ENCODE assay signal across 9 cellular contexts in genomic region chr11:76293189-76293631, GRCh38.
DNase-seq lines count a peak whose midpoint lies in the region; ATAC-seq and TF ChIP-seq lines count a peak whose summit lies in the region.
"Had no signal": no experiment of that assay in that cellular context is flagged by ENCODE, and none has a peak within 500 bp of the region (broad histone marks: within the 10 kb centered on the region; RNA-seq: fewer than 3 reads in every experiment).

No MANE protein-coding gene starts in this region.

- WGBS in SK-N-SH (ENCODE audit: low lambda C conversion rate) = 81% methylated on average over 11 of the region's 11 CpGs

- H3K4me1 Mint-ChIP-seq in activated naive CD4-positive, alpha-beta T cell treated with anti-CD3 and anti-CD28 coated beads for 36 hours (ENCODE audit: low read depth) = peaks cover 18% of the 10 kb centered on the region
- peaks cover 18% of the 10 kb centered on the region for H3K4me1 Mint-ChIP-seq in activated naive CD4-positive, alpha-beta T cell treated with anti-CD3 and anti-CD28 coated beads, Interleukin-2, amount 10 ng/mL, durations not matched to agents 7 days and 5 days
- H3K4me1 Mint-ChIP-seq in T-cell = peaks cover 26 to 32% (median 28%) of the 10 kb centered on the region in 3 donors
- peaks cover 19% of the 10 kb centered on the region for H3K4me1 Mint-ChIP-seq in stimulated activated effector memory CD8-positive, alpha-beta T cell treated with anti-CD3 and anti-CD28 coated beads, Interleukin-12 subunit alpha, Interleukin-12 subunit beta, amount 100 ng/mL, for 72 hours

- no peak overlapping the region for H3K9ac ChIP-seq in SK-N-SH

- no peaks in the 10 kb centered on the region; a peak in 1 of 4 replicates for H3K4me1 ChIP-seq in SK-N-SH (ENCODE audit: control insufficient read depth in 1 of 2, insufficient read depth in 2 of 2, low read depth in 1 of 2, low read length in 1 of 2)

- no peak overlapping the region for H3K4me3 ChIP-seq in SK-N-SH (ENCODE audit: low read depth in 2 of 2, low read length in 1 of 2)

- no peaks in the 10 kb centered on the region for H3K36me3 ChIP-seq in SK-N-SH (replicated peaks in 1 of 2; ENCODE audit: control insufficient read depth in 1 of 2, insufficient read depth in 2 of 2, low read length in 1 of 2)

- no peaks in the 10 kb centered on the region for H3K36me3 Mint-ChIP-seq in activated naive CD4-positive, alpha-beta T cell treated with anti-CD3 and anti-CD28 coated beads for 36 hours (ENCODE audit: low read depth)
- H3K36me3 Mint-ChIP-seq in activated naive CD4-positive, alpha-beta T cell treated with anti-CD3 and anti-CD28 coated beads, Interleukin-2, amount 10 ng/mL, durations not matched to agents 7 days and 5 days = no peaks in the 10 kb centered on the region
- H3K36me3 Mint-ChIP-seq in T-cell = no peaks in the 10 kb centered on the region
- no peaks in the 10 kb centered on the region for H3K36me3 Mint-ChIP-seq in stimulated activated effector memory CD8-positive, alpha-beta T cell treated with anti-CD3 and anti-CD28 coated beads, Interleukin-12 subunit alpha, Interleukin-12 subunit beta, amount 100 ng/mL, for 72 hours

- DNase-seq in activated naive CD4-positive, alpha-beta T cell treated with anti-CD3 and anti-CD28 coated beads for 36 hours = peak; percentile 56
- no peak for DNase-seq in activated naive CD4-positive, alpha-beta T cell treated with anti-CD3 and anti-CD28 coated beads, Interleukin-2, amount 10 ng/mL, durations not matched to agents 7 days and 5 days
- DNase-seq in T-cell = no peak
- DNase-seq in stimulated activated effector memory CD8-positive, alpha-beta T cell treated with anti-CD3 and anti-CD28 coated beads, Interleukin-12 subunit alpha, Interleukin-12 subunit beta, amount 100 ng/mL, for 72 hours (ENCODE audit: low spot score in 2 of 2) = peak in 1 of 2 donors; percentile 81
- DNase-seq in NCI-H1436 treated with DMSO at 0.1 percent for 48 hours (lab: John Stamatoyannopoulos, UW) = no peak
- DNase-seq in SK-N-SH = no peak
- no peak for DNase-seq in DMS153 (lab: John Stamatoyannopoulos, UW)
- DNase-seq: left cardiac atrium had no signal

- H3K27me3 ChIP-seq in SK-N-SH (ENCODE audit: insufficient read depth) = no peaks in the 10 kb centered on the region

- no peak for TF ChIP-seq CTCF in SK-N-SH (IDR thresholded peaks at IDR 0.05)

- H3K79me2 ChIP-seq in SK-N-SH (ENCODE audit: insufficient read depth) = no peaks in the 10 kb centered on the region

- no peaks in the 10 kb centered on the region for H3K9me2 ChIP-seq in SK-N-SH

- H3K4me2 ChIP-seq in SK-N-SH = no peak overlapping the region

- POLR2A ChIA-PET in T-cell (lab: Charles Lee) (no interaction called here), SK-N-SH (lab: Yijun Ruan, JAX) (no interaction called here)

- no peaks in the 10 kb centered on the region for H3K9me3 Mint-ChIP-seq in activated naive CD4-positive, alpha-beta T cell treated with anti-CD3 and anti-CD28 coated beads for 36 hours
- H3K9me3 Mint-ChIP-seq in activated naive CD4-positive, alpha-beta T cell treated with anti-CD3 and anti-CD28 coated beads, Interleukin-2, amount 10 ng/mL, durations not matched to agents 7 days and 5 days = no peaks in the 10 kb centered on the region
- H3K9me3 Mint-ChIP-seq in T-cell = no peaks in the 10 kb centered on the region
- no peaks in the 10 kb centered on the region for H3K9me3 Mint-ChIP-seq in stimulated activated effector memory CD8-positive, alpha-beta T cell treated with anti-CD3 and anti-CD28 coated beads, Interleukin-12 subunit alpha, Interleukin-12 subunit beta, amount 100 ng/mL, for 72 hours

- no peaks in the 10 kb centered on the region for H4K20me1 ChIP-seq in SK-N-SH (ENCODE audit: insufficient read depth)

- no peaks in the 10 kb centered on the region for H3K27me3 Mint-ChIP-seq in activated naive CD4-positive, alpha-beta T cell treated with anti-CD3 and anti-CD28 coated beads for 36 hours (ENCODE audit: low read depth)
- H3K27me3 Mint-ChIP-seq in activated naive CD4-positive, alpha-beta T cell treated with anti-CD3 and anti-CD28 coated beads, Interleukin-2, amount 10 ng/mL, durations not matched to agents 7 days and 5 days = no peaks in the 10 kb centered on the region
- H3K27me3 Mint-ChIP-seq in T-cell = no peaks in the 10 kb centered on the region

- ATAC-seq in HG02588 (IDR thresholded peaks at IDR 0.05; ENCODE audit: unreplicated experiment) (peak; percentile 70), T-cell (replicated peaks in 1 of 4) (no peak)
- peak; percentile 96 for ATAC-seq in stimulated activated effector memory CD8-positive, alpha-beta T cell treated with anti-CD3 and anti-CD28 coated beads, Interleukin-12 subunit alpha, Interleukin-12 subunit beta, amount 100 ng/mL, for 72 hours
- ATAC-seq: left cardiac atrium had no signal

- CTCF ChIA-PET in activated naive CD4-positive, alpha-beta T cell treated with anti-CD3 and anti-CD28 coated beads for 36 hours (lab: Charles Lee) = interaction anchor here (1.4 kb wide), 1 partner anchor 85 kb away, joined by 8 read pairs; no protein-coding TSS in a partner anchor
- CTCF ChIA-PET in activated naive CD4-positive, alpha-beta T cell treated with anti-CD3 and anti-CD28 coated beads, Interleukin-2, amount 10 ng/mL, durations not matched to agents 7 days and 5 days (lab: Charles Lee) = interaction anchor here (1.0 to 3.3 kb wide), 2 partner anchors 26 to 85 kb away, joined by 3 to 16 read pairs; no protein-coding TSS in a partner anchor
- CTCF ChIA-PET in T-cell (lab: Charles Lee) = interaction anchor here in 1 of 2 donors (0.6 kb wide), 1 partner anchor 23 kb away, joined by 4 read pairs; no protein-coding TSS in a partner anchor
- CTCF ChIA-PET in SK-N-SH (lab: Yijun Ruan, JAX) = interaction anchor here (2.9 kb wide), 1 partner anchor 85 kb away, joined by 14 read pairs; no protein-coding TSS in a partner anchor

- H3K4me3 Mint-ChIP-seq in activated naive CD4-positive, alpha-beta T cell treated with anti-CD3 and anti-CD28 coated beads for 36 hours = no peak overlapping the region
- no peak overlapping the region for H3K4me3 Mint-ChIP-seq in activated naive CD4-positive, alpha-beta T cell treated with anti-CD3 and anti-CD28 coated beads, Interleukin-2, amount 10 ng/mL, durations not matched to agents 7 days and 5 days
- peak overlapping the region in 2 of 3 donors; percentile 50 to 68 for H3K4me3 Mint-ChIP-seq in T-cell
- H3K4me3 Mint-ChIP-seq in stimulated activated effector memory CD8-positive, alpha-beta T cell treated with anti-CD3 and anti-CD28 coated beads, Interleukin-12 subunit alpha, Interleukin-12 subunit beta, amount 100 ng/mL, for 72 hours = peak overlapping the region; percentile 11

- TF ChIP-seq EP300 in SK-N-SH (IDR thresholded peaks at IDR 0.05; ENCODE audit: borderline replicate concordance in 1 of 2, low read depth in 1 of 2, low read length in 1 of 2) = no peak

- no peak overlapping the region for H2AFZ ChIP-seq in SK-N-SH (ENCODE audit: low read depth)

- TF ChIP-seq RAD21 in SK-N-SH (IDR thresholded peaks at IDR 0.05; ENCODE audit: low read length) = no peak

- H3K27ac Mint-ChIP-seq in activated naive CD4-positive, alpha-beta T cell treated with anti-CD3 and anti-CD28 coated beads for 36 hours = no peak overlapping the region
- no peak overlapping the region for H3K27ac Mint-ChIP-seq in activated naive CD4-positive, alpha-beta T cell treated with anti-CD3 and anti-CD28 coated beads, Interleukin-2, amount 10 ng/mL, durations not matched to agents 7 days and 5 days
- peak overlapping the region; percentile 57 to 88 for H3K27ac Mint-ChIP-seq in T-cell
- H3K27ac Mint-ChIP-seq in stimulated activated effector memory CD8-positive, alpha-beta T cell treated with anti-CD3 and anti-CD28 coated beads, Interleukin-12 subunit alpha, Interleukin-12 subunit beta, amount 100 ng/mL, for 72 hours = no peak overlapping the region

- no peaks in the 10 kb centered on the region for H3F3A ChIP-seq in SK-N-SH (replicated peaks; ENCODE audit: insufficient read depth)

- no peaks in the 10 kb centered on the region for H3K9me3 ChIP-seq in SK-N-SH

- intact Hi-C loops in activated naive CD4-positive, alpha-beta T cell treated with anti-CD3 and anti-CD28 coated beads for 36 hours (cut with micrococcal nuclease) = no loop called here

- H3K27ac ChIP-seq in SK-N-SH (ENCODE audit: low read depth in 2 of 2, low read length in 1 of 2) = no peak overlapping the region

TF ChIP-seq in SK-N-SH, 30 proteins besides CTCF, POLR2A, EP300 and RAD21 (continues in another document):
- no peak for TF ChIP-seq USF2 (IDR thresholded peaks at IDR 0.05; ENCODE audit: borderline replicate concordance, low read depth, low read length)
- no peak for TF ChIP-seq TEAD4 (IDR thresholded peaks at IDR 0.05; ENCODE audit: borderline replicate concordance, insufficient read depth)
- no peak for TF ChIP-seq GATA2 (CRISPR knock-in tag; IDR thresholded peaks at IDR 0.05)
- no peak for TF ChIP-seq SMC3 (IDR thresholded peaks at IDR 0.05; ENCODE audit: low read depth, low read length)
- TF ChIP-seq FOXM1 (IDR thresholded peaks at IDR 0.05; ENCODE audit: low read depth) = no peak
- TF ChIP-seq RCOR1 (IDR thresholded peaks at IDR 0.05; ENCODE audit: low read length) = no peak
- TF ChIP-seq NRF1 (IDR thresholded peaks at IDR 0.05; ENCODE audit: low read depth, low read length) = no peak
- no peak for TF ChIP-seq MEF2A (IDR thresholded peaks at IDR 0.05; ENCODE audit: borderline replicate concordance, low read depth)

Comparison
In these comparisons a context has a peak if more than half of its experiments do, and no peak if none do; other contexts are left out.
1. H3K27ac Mint-ChIP-seq: peak in T-cell (2 of 2); none in activated naive CD4-positive, alpha-beta T cell treated with anti-CD3 and anti-CD28 coated beads for 36 hours (single experiment), activated naive CD4-positive, alpha-beta T cell treated with anti-CD3 and anti-CD28 coated beads, Interleukin-2, amount 10 ng/mL, durations not matched to agents 7 days and 5 days (single experiment) and stimulated activated effector memory CD8-positive, alpha-beta T cell treated with anti-CD3 and anti-CD28 coated beads, Interleukin-12 subunit alpha, Interleukin-12 subunit beta, amount 100 ng/mL, for 72 hours (single experiment).
2. H3K4me3 Mint-ChIP-seq: peak in T-cell (2 of 3) and stimulated activated effector memory CD8-positive, alpha-beta T cell treated with anti-CD3 and anti-CD28 coated beads, Interleukin-12 subunit alpha, Interleukin-12 subunit beta, amount 100 ng/mL, for 72 hours (single experiment); none in activated naive CD4-positive, alpha-beta T cell treated with anti-CD3 and anti-CD28 coated beads for 36 hours (single experiment) and activated naive CD4-positive, alpha-beta T cell treated with anti-CD3 and anti-CD28 coated beads, Interleukin-2, amount 10 ng/mL, durations not matched to agents 7 days and 5 days (single experiment).
3. ATAC-seq: peak in HG02588 (single experiment) and stimulated activated effector memory CD8-positive, alpha-beta T cell treated with anti-CD3 and anti-CD28 coated beads, Interleukin-12 subunit alpha, Interleukin-12 subunit beta, amount 100 ng/mL, for 72 hours (single experiment); none in T-cell (0 of 4).